10 cellular contexts compared by ENCODE assay signal in the genomic region with DNA sequence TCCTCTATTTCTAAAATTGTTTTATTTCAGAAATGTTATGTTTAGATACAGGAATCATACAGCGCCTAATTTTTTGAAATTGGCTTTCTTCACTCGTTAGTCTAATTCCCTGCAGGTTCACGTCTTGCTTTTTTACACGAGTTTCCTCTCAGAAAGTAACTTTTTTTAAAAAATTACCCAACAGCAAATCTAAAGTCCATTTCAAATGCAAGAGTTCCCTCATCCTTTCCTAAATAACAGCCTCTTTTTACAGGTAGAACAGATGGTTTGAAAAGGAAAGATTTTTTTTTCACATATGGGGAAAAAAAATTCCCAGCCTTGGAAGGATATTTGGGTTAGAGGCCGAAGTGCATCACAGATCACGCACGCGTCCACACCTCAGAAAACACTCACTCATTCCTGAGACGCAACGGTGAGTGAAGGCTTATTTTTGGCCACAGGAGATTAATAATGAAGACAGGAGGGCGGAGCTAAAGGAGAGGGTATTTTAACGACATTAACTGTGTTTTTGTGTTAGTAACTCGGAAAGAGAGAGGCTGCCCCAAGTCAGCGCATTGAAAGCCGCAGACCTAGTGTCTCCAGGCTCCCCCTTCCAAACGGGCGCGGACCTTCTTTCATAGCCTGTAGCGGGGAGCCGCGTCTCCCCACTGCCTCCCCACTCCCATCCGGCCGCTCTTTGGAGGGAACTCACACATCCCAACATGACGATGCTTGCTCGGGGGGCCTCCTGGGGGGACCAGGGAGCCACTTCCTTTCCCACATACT. TPM values are rescaled to one million over a fixed set of nuclear protein-coding genes. Genes with fewer than 3 reads are reported as not detected.
DNase-seq lines count a peak whose midpoint lies in the region; ATAC-seq, FAIRE-seq and TF ChIP-seq lines count a peak whose summit lies in the region.
"Had no signal": no experiment of that assay in that cellular context is flagged by ENCODE, and none has a peak within 500 bp of the region (broad histone marks: within the 10 kb centered on the region; RNA-seq: fewer than 3 reads in every experiment).

No MANE protein-coding gene starts in this region.

- dilution Hi-C loops in endothelial cell of umbilical vein (cut with MboI; ENCODE audit: extremely low pct_ligation_motif_present, low sequenced_read_pairs): no loop called here

- H3K4me2 ChIP-seq in PC-9 (peak overlapping the region; percentile 96), endothelial cell of umbilical vein (ENCODE audit: insufficient read depth, low read length) (no peak overlapping the region)

- peak overlapping the region; percentile 100 for H3K4me3 ChIP-seq in PC-9
- H3K4me3 ChIP-seq in endothelial cell of umbilical vein (replicated peaks in 1 of 3; ENCODE audit: insufficient read depth in 1 of 3, low read depth in 1 of 3, low read length in 3 of 3): no peak overlapping the region
- peak overlapping the region; percentile 70 for H3K4me3 ChIP-seq in retinal pigment epithelial cell (ENCODE audit: low read length)

- H3K4me1 ChIP-seq in PC-9 (replicated peaks; ENCODE audit: insufficient read depth) (peaks cover 12% of the 10 kb centered on the region), endothelial cell of umbilical vein (ENCODE audit: control insufficient read depth, extremely low read depth, insufficient read depth, low read length) (no peaks in the 10 kb centered on the region)

- H3K9me2 ChIP-seq in PC-9 (ENCODE audit: insufficient read depth): no peaks in the 10 kb centered on the region

- peaks cover 32% of the 10 kb centered on the region for H3K36me3 ChIP-seq in PC-9 (ENCODE audit: low read depth)
- no peaks in the 10 kb centered on the region for H3K36me3 ChIP-seq in endothelial cell of umbilical vein (ENCODE audit: control insufficient read depth in 2 of 2, extremely low read depth in 1 of 2, insufficient read depth in 2 of 2, low read length in 2 of 2)
- H3K36me3 ChIP-seq: neutrophil had no signal

- H3K9me3 ChIP-seq in PC-9 (ENCODE audit: insufficient read depth, low read depth) (no peaks in the 10 kb centered on the region), endothelial cell of umbilical vein (replicated peaks; ENCODE audit: control insufficient read depth, insufficient read depth, low read length) (no peaks in the 10 kb centered on the region)
- H3K9me3 ChIP-seq: neutrophil had no signal

- CTCF ChIA-PET in PC-9 (lab: Charles Lee) (no interaction called here), endothelial cell of umbilical vein (lab: Charles Lee) (interaction anchor here (0.9 to 3.1 kb wide), 7 partner anchors 9 to 484 kb away, joined by 3 to 15 read pairs (median 9); no protein-coding TSS in a partner anchor)

- no peak for TF ChIP-seq POLR2A in endothelial cell of umbilical vein (IDR thresholded peaks at IDR 0.05; ENCODE audit: low read depth, low read length)

- no peak for FAIRE-seq in endothelial cell of umbilical vein (lab: Jason Lieb, UNC)

- H4K20me1 ChIP-seq in PC-9 (ENCODE audit: insufficient read depth) (peaks cover 39% of the 10 kb centered on the region), endothelial cell of umbilical vein (replicated peaks; ENCODE audit: control insufficient read depth, extremely low read depth, insufficient read depth, low read length) (no peaks in the 10 kb centered on the region)

- no peaks in the 10 kb centered on the region for H3K9me1 ChIP-seq in endothelial cell of umbilical vein (replicated peaks; ENCODE audit: control insufficient read depth, extremely low read depth, insufficient read depth, low read length)

- H3F3A ChIP-seq in PC-9 (ENCODE audit: insufficient read depth, low read depth): peaks cover 41% of the 10 kb centered on the region

- no peak for ATAC-seq in HG02571 (IDR thresholded peaks at IDR 0.05; ENCODE audit: unreplicated experiment)

- H3K27ac ChIP-seq in PC-9: peak overlapping the region; percentile 99
- no peak overlapping the region for H3K27ac ChIP-seq in endothelial cell of umbilical vein (ENCODE audit: insufficient read depth, low read depth, low read length)
- H3K27ac ChIP-seq: neutrophil had no signal

- POLR2A ChIA-PET in PC-9 (lab: Charles Lee; ENCODE audit: unreplicated experiment) (interaction anchor here (0.5 to 0.9 kb wide), 11 partner anchors 16 to 513 kb away, joined by 3 to 31 read pairs (median 9); no protein-coding TSS in a partner anchor), endothelial cell of umbilical vein (lab: Charles Lee) (interaction anchor here (0.7 kb wide), 1 partner anchor 160 kb away, joined by 3 read pairs; no protein-coding TSS in a partner anchor)

- no peaks in the 10 kb centered on the region for H3K27me3 ChIP-seq in PC-9 (ENCODE audit: insufficient read depth, low read depth)
- peaks cover 83 to 93% of the 10 kb centered on the region in 2 experiments for H3K27me3 ChIP-seq in endothelial cell of umbilical vein (ENCODE audit: control insufficient read depth in 2 of 2, insufficient read depth in 2 of 2, low read length in 2 of 2)

- no TSS peak for BruUV-seq in PC-9 (replicated peaks; lab: Mats Ljungman, UMichigan)
- BruUV-seq in endothelial cell of umbilical vein (replicated peaks; lab: Mats Ljungman, UMichigan): no TSS peak

- DNase-seq in DMS79 treated with DMSO at 0.1 percent for 48 hours (lab: John Stamatoyannopoulos, UW) (peak; percentile 55), DMS79 (lab: John Stamatoyannopoulos, UW) (no peak), PC-9 (peak in 1 of 2 experiments; percentile 78), endothelial cell of umbilical vein (ENCODE audit: low read depth, low spot score) (no peak), retinal pigment epithelial cell (ENCODE audit: low read depth) (peak; percentile 43), NCI-H2227 treated with DMSO at 0.1 percent for 48 hours (lab: John Stamatoyannopoulos, UW) (no peak), NCI-H446 (lab: John Stamatoyannopoulos, UW) (no peak)

- intact Hi-C loops in PC-9 (cut with micrococcal nuclease; ENCODE audit: unreplicated experiment) (loop anchor here (1.0 to 2.0 kb wide), 4 partner anchors 16 to 155 kb away; no protein-coding TSS in a partner anchor), endothelial cell of umbilical vein (cut with micrococcal nuclease) (no loop called here)

- no peak overlapping the region for H3K9ac ChIP-seq in endothelial cell of umbilical vein (replicated peaks; ENCODE audit: extremely low read depth, insufficient read depth, low read length)

- no peak overlapping the region for H2AFZ ChIP-seq in PC-9
- no peak overlapping the region for H2AFZ ChIP-seq in endothelial cell of umbilical vein (ENCODE audit: low read depth, low read length)

- TF ChIP-seq CTCF in PC-9 (conservative IDR thresholded peaks at IDR 0.05) (no peak), endothelial cell of umbilical vein (IDR thresholded peaks at IDR 0.05; ENCODE audit: extremely low read depth in 1 of 2, insufficient read depth in 1 of 2, low read depth in 1 of 2, low read length in 2 of 2) (no peak), retinal pigment epithelial cell (conservative IDR thresholded peaks at IDR 0.05; ENCODE audit: low read depth, low read length) (no peak)

- H3K79me2 ChIP-seq in PC-9 (ENCODE audit: low read depth) (peaks cover 60% of the 10 kb centered on the region), endothelial cell of umbilical vein (ENCODE audit: control insufficient read depth, insufficient read depth, low read length) (no peaks in the 10 kb centered on the region)

TF ChIP-seq in endothelial cell of umbilical vein, 7 proteins besides CTCF, POLR2A, EP300 and RAD21:
- TF ChIP-seq JUN (IDR thresholded peaks at IDR 0.05; ENCODE audit: borderline replicate concordance, insufficient read depth, insufficient read length, low read depth) (no peak), GATA2 (IDR thresholded peaks at IDR 0.05; ENCODE audit: insufficient read depth, insufficient read length, low read depth, low read length) (no peak), EZH2 (IDR thresholded peaks at IDR 0.05; ENCODE audit: borderline replicate concordance, low read depth, low read length, severe bottlenecking) (peak; percentile 69), POLR2AphosphoS5 (IDR thresholded peaks at IDR 0.05; ENCODE audit: insufficient read depth, low read depth, low read length) (no peak)

RNA-seq across cellular contexts. Expression of a gene that starts 0.9 kb away (rescaled TPM):
- total RNA-seq in PC-9 (2021) (30.1 and 39.3 TPM in 2 replicates), endothelial cell of umbilical vein (not detected in 2 replicates)
- polyA plus RNA-seq in endothelial cell of umbilical vein: not detected in 2 replicates
- polyA plus RNA-seq in endothelial cell of umbilical vein (2011; cell fraction: cytosol; rRNA removed): not detected in 2 replicates
- polyA plus RNA-seq in endothelial cell of umbilical vein (2011; cell fraction: nucleus; rRNA removed): 0.04 TPM in 1 of 2 replicates, not detected in the other
- polyA plus RNA-seq in endothelial cell of umbilical vein (2012): not detected in 2 replicates
- polyA minus RNA-seq in endothelial cell of umbilical vein: not detected in 2 replicates
- 0.41 TPM for polyA minus RNA-seq in endothelial cell of umbilical vein (2011; cell fraction: cytosol; rRNA and poly(A)+ RNA removed)
- not detected in 2 replicates for polyA minus RNA-seq in endothelial cell of umbilical vein (2011; cell fraction: nucleus; rRNA and poly(A)+ RNA removed)
- polyA plus RNA-seq: AG04450 had no signal

Comparison
In these comparisons a context has a peak if more than half of its experiments do, and no peak if none do; other contexts are left out.
1. DNase-seq: peak in DMS79 treated with DMSO at 0.1 percent for 48 hours (single experiment) and retinal pigment epithelial cell (single experiment); none in DMS79 (single experiment), endothelial cell of umbilical vein (single experiment), NCI-H2227 treated with DMSO at 0.1 percent for 48 hours (single experiment) and NCI-H446 (0 of 2).
2. H3K4me3 ChIP-seq: peak in PC-9 (single experiment) and retinal pigment epithelial cell (single experiment); none in endothelial cell of umbilical vein (0 of 3).
3. RNA of a gene that starts 0.9 kb away (total RNA-seq): 30.1 to 39.3 TPM in PC-9; not detected in endothelial cell of umbilical vein; every median in the first group is over 10 times any median in the second.